ENCODE assay signal across 30 cellular contexts in the genomic region with DNA sequence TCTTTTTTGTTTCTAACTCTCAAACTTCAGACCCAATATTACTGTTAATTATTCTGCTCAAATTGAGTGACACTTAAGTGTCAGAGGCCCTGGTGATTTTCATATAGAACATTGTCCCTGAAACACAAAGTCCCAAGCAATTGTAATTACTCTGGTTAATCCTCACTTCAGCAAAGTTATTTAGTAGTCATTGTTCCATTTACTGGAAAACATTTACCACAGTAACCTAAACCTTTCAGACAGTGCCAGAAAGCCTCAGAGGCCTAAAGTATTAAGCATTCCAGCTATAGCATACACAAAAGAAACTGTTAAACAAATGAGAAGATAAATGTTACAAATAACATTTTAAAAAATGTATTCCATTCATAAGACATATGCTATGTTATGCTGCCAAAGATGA.
"Had no signal": no experiment of that assay in that cellular context is flagged by ENCODE, and none has a peak within 500 bp of the region (broad histone marks: within the 10 kb centered on the region; RNA-seq: fewer than 3 reads in every experiment).

No MANE protein-coding gene starts in this region.

- H3K36me3 Mint-ChIP-seq: naive B cell; naive thymus-derived CD8-positive, alpha-beta T cell; stimulated activated effector memory CD8-positive, alpha-beta T cell treated with anti-CD3 and anti-CD28 coated beads, Interleukin-12 subunit alpha, Interleukin-12 subunit beta, amount 100 ng/mL, for 72 hours; stimulated activated naive B cell treated with anti-CD40 and anti-IgM and Interleukin-4, amounts not matched to agents 10 μg/mL and 1 μg/mL and 100 μg/mL, for 72 hours had no signal

- ATAC-seq: naive thymus-derived CD8-positive, alpha-beta T cell; natural killer cell treated with Interleukin-12 subunit alpha and Interleukin-12 subunit beta and Interleukin-15 and Interleukin-18, amount 100 ng/mL, for 72 hours; psoas muscle; right cardiac atrium; right lobe of liver; stimulated activated effector memory CD8-positive, alpha-beta T cell treated with anti-CD3 and anti-CD28 coated beads, Interleukin-12 subunit alpha, Interleukin-12 subunit beta, amount 100 ng/mL, for 72 hours; stimulated activated naive B cell treated with anti-CD40 and anti-IgM and Interleukin-4, amounts not matched to agents 10 μg/mL and 1 μg/mL and 100 μg/mL, for 72 hours had no signal

- H3K27ac Mint-ChIP-seq: naive B cell; naive thymus-derived CD8-positive, alpha-beta T cell; natural killer cell treated with Interleukin-12 subunit alpha and Interleukin-12 subunit beta and Interleukin-15 and Interleukin-18, amount 100 ng/mL, for 72 hours; progenitor cell of endocrine pancreas; stimulated activated effector memory CD8-positive, alpha-beta T cell treated with anti-CD3 and anti-CD28 coated beads, Interleukin-12 subunit alpha, Interleukin-12 subunit beta, amount 100 ng/mL, for 72 hours; stimulated activated naive B cell treated with anti-CD40 and anti-IgM and Interleukin-4, amounts not matched to agents 10 μg/mL and 1 μg/mL and 100 μg/mL, for 72 hours; stimulated activated naive CD8-positive, alpha-beta T cell treated with anti-CD3 and anti-CD28 coated beads, Interleukin-15, Interleukin-2, amounts not matched to agents 100 ng/mL and 50 ng/mL, for 24 hours had no signal

- H3K27me3 Mint-ChIP-seq: naive B cell; naive thymus-derived CD8-positive, alpha-beta T cell; natural killer cell treated with Interleukin-12 subunit alpha and Interleukin-12 subunit beta and Interleukin-15 and Interleukin-18, amount 100 ng/mL, for 72 hours; progenitor cell of endocrine pancreas; stimulated activated naive B cell treated with anti-CD40 and anti-IgM and Interleukin-4, amounts not matched to agents 10 μg/mL and 1 μg/mL and 100 μg/mL, for 72 hours; stimulated activated naive CD8-positive, alpha-beta T cell treated with anti-CD3 and anti-CD28 coated beads, Interleukin-15, Interleukin-2, amounts not matched to agents 100 ng/mL and 50 ng/mL, for 24 hours had no signal

- FAIRE-seq: small intestine, urothelium cell line had no signal

- H3K36me3 ChIP-seq: neutrophil, right lobe of liver, sigmoid colon, stomach, thoracic aorta, thyroid gland, tibial nerve, upper lobe of left lung, vagina had no signal

- H3K9me3 Mint-ChIP-seq: stimulated activated effector memory CD8-positive, alpha-beta T cell treated with anti-CD3 and anti-CD28 coated beads, Interleukin-12 subunit alpha, Interleukin-12 subunit beta, amount 100 ng/mL, for 72 hours had no signal

- H3K4me1 Mint-ChIP-seq: naive B cell; naive thymus-derived CD8-positive, alpha-beta T cell; stimulated activated effector memory CD8-positive, alpha-beta T cell treated with anti-CD3 and anti-CD28 coated beads, Interleukin-12 subunit alpha, Interleukin-12 subunit beta, amount 100 ng/mL, for 72 hours; stimulated activated naive B cell treated with anti-CD40 and anti-IgM and Interleukin-4, amounts not matched to agents 10 μg/mL and 1 μg/mL and 100 μg/mL, for 72 hours had no signal

- H3K9me3 ChIP-seq: neutrophil, psoas muscle, right lobe of liver, sigmoid colon, thoracic aorta, thyroid gland, upper lobe of left lung, vagina had no signal

- H3K4me3 Mint-ChIP-seq: naive B cell; naive thymus-derived CD8-positive, alpha-beta T cell; natural killer cell treated with Interleukin-12 subunit alpha and Interleukin-12 subunit beta and Interleukin-15 and Interleukin-18, amount 100 ng/mL, for 72 hours; stimulated activated effector memory CD8-positive, alpha-beta T cell treated with anti-CD3 and anti-CD28 coated beads, Interleukin-12 subunit alpha, Interleukin-12 subunit beta, amount 100 ng/mL, for 72 hours; stimulated activated naive B cell treated with anti-CD40 and anti-IgM and Interleukin-4, amounts not matched to agents 10 μg/mL and 1 μg/mL and 100 μg/mL, for 72 hours; stimulated activated naive CD8-positive, alpha-beta T cell treated with anti-CD3 and anti-CD28 coated beads, Interleukin-15, Interleukin-2, amounts not matched to agents 100 ng/mL and 50 ng/mL, for 24 hours had no signal

- H3K4me3 ChIP-seq: psoas muscle, right lobe of liver, sigmoid colon, stomach, thoracic aorta, thyroid gland, tibial nerve, upper lobe of left lung, vagina had no signal

- H3K9ac ChIP-seq: parathyroid adenoma had no signal

- DNase-seq: naive B cell; naive thymus-derived CD8-positive, alpha-beta T cell; nucleus accumbens; posterior cingulate gyrus; psoas muscle; retina; right cardiac atrium; right lobe of liver; sigmoid colon; small intestine; stimulated activated CD4-positive, alpha-beta T cell treated with anti-CD3 and anti-CD28 coated beads, Interleukin-15, amount 100 ng/mL, for 24 hours; stimulated activated CD4-positive, alpha-beta T cell treated with anti-CD3 and anti-CD28 coated beads, Interleukin-2, amount 100 ng/mL, for 24 hours; stimulated activated CD4-positive, alpha-beta T cell treated with anti-CD3 and anti-CD28 coated beads, Interleukin-2, amount 100 ng/mL, for 48 hours; stimulated activated CD4-positive, alpha-beta T cell treated with anti-CD3 and anti-CD28 coated beads, Interleukin-4, amount 100 ng/mL, for 24 hours; stimulated activated naive B cell treated with anti-CD40 and anti-IgM and Interleukin-4, amounts not matched to agents 10 μg/mL and 1 μg/mL and 100 μg/mL, for 72 hours; stimulated activated naive CD4-positive, alpha-beta T cell treated with Interleukin-2 at 50 U/mL for 16 hours; stomach; thyroid gland; trophoblast cell; upper lobe of left lung had no signal

- H3K4me1 ChIP-seq: parathyroid adenoma, psoas muscle, right lobe of liver, sigmoid colon, stomach, thyroid gland, tibial nerve, upper lobe of left lung, vagina had no signal

- H3K27ac ChIP-seq: neutrophil, parathyroid adenoma, psoas muscle, right lobe of liver, sigmoid colon, stomach, thoracic aorta, thyroid gland, tibial nerve, upper lobe of left lung, vagina had no signal
